ENCODE assay signal across 18 cellular contexts in the genomic region with DNA sequence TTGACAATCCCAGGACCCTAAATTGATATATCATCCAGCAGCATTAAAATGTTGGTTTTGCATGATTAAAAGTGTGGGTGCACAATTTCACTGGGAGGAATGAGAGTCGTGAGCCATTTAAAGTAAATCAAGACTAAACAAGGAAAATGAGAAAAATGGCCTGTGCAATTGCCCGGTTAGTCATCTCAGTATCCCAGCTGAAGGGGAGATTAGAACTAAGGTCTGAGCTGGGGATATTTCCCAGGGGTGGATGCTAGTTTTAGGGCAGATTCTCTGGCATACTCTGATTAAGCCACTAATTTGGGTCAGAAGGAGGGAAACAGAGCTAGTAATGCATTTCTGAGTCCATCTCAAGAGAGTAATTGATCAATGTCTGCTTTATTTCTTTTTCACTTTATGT.
"Had no signal": no experiment of that assay in that cellular context is flagged by ENCODE, and none has a peak within 500 bp of the region (broad histone marks: within the 10 kb centered on the region; RNA-seq: fewer than 3 reads in every experiment).

No MANE protein-coding gene starts in this region.

- ATAC-seq: activated CD4-positive, CD25-positive, alpha-beta regulatory T cell treated with anti-CD3 and anti-CD28 coated beads, Interleukin-2, amount 50 U/mL, for 24 hours; activated T-helper 17 cell treated with anti-CD3 and anti-CD28 coated beads, Interleukin-2, amount 50 U/mL, for 72 hours; gastroesophageal sphincter; mucosa of descending colon; naive thymus-derived CD8-positive, alpha-beta T cell; T-cell had no signal

- H3K4me3 ChIP-seq: colonic mucosa, esophagus squamous epithelium, gastroesophageal sphincter, heart right ventricle, mucosa of descending colon, skin epidermis had no signal

- H3K27me3 ChIP-seq: colonic mucosa, esophagus squamous epithelium, gastroesophageal sphincter had no signal

- H3K27ac ChIP-seq: colonic mucosa, esophagus squamous epithelium, gastroesophageal sphincter, heart right ventricle had no signal

- H3K36me3 ChIP-seq: colonic mucosa, esophagus squamous epithelium, gastroesophageal sphincter, heart right ventricle had no signal

- H3K4me1 ChIP-seq: colonic mucosa had no signal

- DNase-seq: activated CD4-positive, alpha-beta T cell treated with anti-CD3 and anti-CD28 coated beads, Interleukin-2, amount 50 U/mL, for 4 hours; activated naive CD4-positive, alpha-beta T cell treated with anti-CD3 and anti-CD28 coated beads, Interleukin-2, amount 10 ng/mL, durations not matched to agents 7 days and 5 days; colonic mucosa; esophagus squamous epithelium; heart right ventricle; islet precursor cell; mammary epithelial cell; naive thymus-derived CD8-positive, alpha-beta T cell; stimulated activated CD4-positive, alpha-beta T cell treated with anti-CD3 and anti-CD28 coated beads, Interleukin-4, amount 100 ng/mL, for 4 hours; stimulated activated CD8-positive, alpha-beta memory T cell treated with anti-CD3 and anti-CD28 coated beads, Interleukin-4, amount 100 ng/mL, for 48 hours; stimulated activated naive CD4-positive, alpha-beta T cell treated with Interleukin-2 at 50 U/mL for 16 hours; T-cell; T-helper 9 cell had no signal

- H3K9me3 ChIP-seq: colonic mucosa, esophagus squamous epithelium, gastroesophageal sphincter, heart right ventricle, mucosa of descending colon had no signal
